1 cellular context compared by ENCODE assay signal in the genomic region with DNA sequence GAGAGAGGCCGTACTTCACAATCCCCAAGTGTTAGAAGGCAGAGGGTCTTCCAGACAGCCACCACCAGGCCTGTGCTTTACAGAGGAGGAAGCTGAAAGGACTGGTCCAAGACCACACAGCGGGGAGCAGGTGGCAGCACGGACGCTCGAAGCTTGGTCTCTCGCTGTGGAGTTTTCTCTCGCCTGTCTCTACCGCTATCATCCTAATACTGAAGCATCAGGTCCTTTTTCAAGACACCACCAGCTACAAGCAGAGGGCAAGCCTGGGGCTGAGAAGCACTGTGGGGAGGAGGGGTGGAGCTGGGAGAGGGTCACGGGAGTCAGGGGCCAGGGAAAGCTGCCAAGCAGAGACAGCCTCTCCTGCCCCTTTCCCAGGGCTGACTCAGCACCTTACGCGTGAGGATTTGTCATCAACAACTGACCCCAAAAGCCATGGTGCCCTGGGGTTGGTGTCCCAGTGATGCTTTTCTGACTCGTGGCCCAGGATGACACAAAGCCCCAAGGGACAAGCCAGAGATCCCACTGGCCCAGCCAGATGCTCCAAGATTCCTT.
A peak's percentile ranks its signal among the peaks of the same experiment; 100 is the strongest.
TF ChIP-seq lines count a peak whose summit lies in the region.

No MANE protein-coding gene starts in this region.

TF ChIP-seq in K562, 482 proteins besides CTCF, POLR2A, EP300 and RAD21 (continued from another document and continues in another):
- TF ChIP-seq E2F6 (IDR thresholded peaks at IDR 0.05; ENCODE audit: borderline replicate concordance in 1 of 2, extremely low read depth in 1 of 2, insufficient read depth in 1 of 2, insufficient read length in 1 of 2, low read depth in 1 of 2, low read length in 1 of 2, poor library complexity in 1 of 2, severe bottlenecking in 1 of 2): peak in 1 of 2 experiments; percentile 24
- TF ChIP-seq ARID1B (IDR thresholded peaks at IDR 0.05): peak; percentile 52
- no peak for TF ChIP-seq NR4A1 (CRISPR knock-in tag; IDR thresholded peaks at IDR 0.05)
- no peak for TF ChIP-seq NR4A1 (tag; IDR thresholded peaks at IDR 0.05)
- TF ChIP-seq PCBP1 (IDR thresholded peaks at IDR 0.05; ENCODE audit: low read depth, low read length, poor library complexity, severe bottlenecking): no peak
- no peak for TF ChIP-seq SIN3A (IDR thresholded peaks at IDR 0.05; ENCODE audit: borderline replicate concordance in 2 of 2, control insufficient read depth in 1 of 2, low read depth in 2 of 2, low read length in 2 of 2)
- TF ChIP-seq KLF6 (CRISPR knock-in tag; IDR thresholded peaks at IDR 0.05; ENCODE audit: borderline replicate concordance): no peak
- TF ChIP-seq CEBPG (CRISPR knock-in tag; IDR thresholded peaks at IDR 0.05): no peak
- no peak for TF ChIP-seq CEBPG (tag; conservative IDR thresholded peaks at IDR 0.05 in 1 of 2, IDR thresholded peaks at IDR 0.05 in 1 of 2)
- no peak for TF ChIP-seq NR2C2 (CRISPR knock-in tag; IDR thresholded peaks at IDR 0.05)
- peak; percentile 49; the same call in 1 of the 2 replicates for TF ChIP-seq NR2C2 (tag; IDR thresholded peaks at IDR 0.05)
- TF ChIP-seq FOXP4 (CRISPR knock-in tag; IDR thresholded peaks at IDR 0.05; ENCODE audit: borderline replicate concordance): no peak
- peak; percentile 90 for TF ChIP-seq BHLHE40 (IDR thresholded peaks at IDR 0.05; ENCODE audit: low read length)
- TF ChIP-seq MAZ (CRISPR knock-in tag; conservative IDR thresholded peaks at IDR 0.05 in 1 of 2, IDR thresholded peaks at IDR 0.05 in 1 of 2): no peak
- TF ChIP-seq SETDB1 (IDR thresholded peaks at IDR 0.05; ENCODE audit: low read length): no peak
- TF ChIP-seq STAG1 (CRISPR knock-in tag; IDR thresholded peaks at IDR 0.05; ENCODE audit: borderline replicate concordance): no peak
- no peak for TF ChIP-seq MTA3 (IDR thresholded peaks at IDR 0.05; ENCODE audit: borderline replicate concordance)
- no peak for TF ChIP-seq U2AF1 (optimal IDR thresholded peaks at IDR 0.05; ENCODE audit: low read depth, low read length)
- TF ChIP-seq MXI1 (IDR thresholded peaks at IDR 0.05; ENCODE audit: low read depth, low read length): no peak
- no peak for TF ChIP-seq POLR3G (IDR thresholded peaks at IDR 0.05; ENCODE audit: extremely low read depth, insufficient read length, insufficient replicate concordance)
- no peak for TF ChIP-seq KHSRP (IDR thresholded peaks at IDR 0.05)
- no peak for TF ChIP-seq SMAD3 (CRISPR knock-in tag; conservative IDR thresholded peaks at IDR 0.05)
- TF ChIP-seq, protein P1, sequence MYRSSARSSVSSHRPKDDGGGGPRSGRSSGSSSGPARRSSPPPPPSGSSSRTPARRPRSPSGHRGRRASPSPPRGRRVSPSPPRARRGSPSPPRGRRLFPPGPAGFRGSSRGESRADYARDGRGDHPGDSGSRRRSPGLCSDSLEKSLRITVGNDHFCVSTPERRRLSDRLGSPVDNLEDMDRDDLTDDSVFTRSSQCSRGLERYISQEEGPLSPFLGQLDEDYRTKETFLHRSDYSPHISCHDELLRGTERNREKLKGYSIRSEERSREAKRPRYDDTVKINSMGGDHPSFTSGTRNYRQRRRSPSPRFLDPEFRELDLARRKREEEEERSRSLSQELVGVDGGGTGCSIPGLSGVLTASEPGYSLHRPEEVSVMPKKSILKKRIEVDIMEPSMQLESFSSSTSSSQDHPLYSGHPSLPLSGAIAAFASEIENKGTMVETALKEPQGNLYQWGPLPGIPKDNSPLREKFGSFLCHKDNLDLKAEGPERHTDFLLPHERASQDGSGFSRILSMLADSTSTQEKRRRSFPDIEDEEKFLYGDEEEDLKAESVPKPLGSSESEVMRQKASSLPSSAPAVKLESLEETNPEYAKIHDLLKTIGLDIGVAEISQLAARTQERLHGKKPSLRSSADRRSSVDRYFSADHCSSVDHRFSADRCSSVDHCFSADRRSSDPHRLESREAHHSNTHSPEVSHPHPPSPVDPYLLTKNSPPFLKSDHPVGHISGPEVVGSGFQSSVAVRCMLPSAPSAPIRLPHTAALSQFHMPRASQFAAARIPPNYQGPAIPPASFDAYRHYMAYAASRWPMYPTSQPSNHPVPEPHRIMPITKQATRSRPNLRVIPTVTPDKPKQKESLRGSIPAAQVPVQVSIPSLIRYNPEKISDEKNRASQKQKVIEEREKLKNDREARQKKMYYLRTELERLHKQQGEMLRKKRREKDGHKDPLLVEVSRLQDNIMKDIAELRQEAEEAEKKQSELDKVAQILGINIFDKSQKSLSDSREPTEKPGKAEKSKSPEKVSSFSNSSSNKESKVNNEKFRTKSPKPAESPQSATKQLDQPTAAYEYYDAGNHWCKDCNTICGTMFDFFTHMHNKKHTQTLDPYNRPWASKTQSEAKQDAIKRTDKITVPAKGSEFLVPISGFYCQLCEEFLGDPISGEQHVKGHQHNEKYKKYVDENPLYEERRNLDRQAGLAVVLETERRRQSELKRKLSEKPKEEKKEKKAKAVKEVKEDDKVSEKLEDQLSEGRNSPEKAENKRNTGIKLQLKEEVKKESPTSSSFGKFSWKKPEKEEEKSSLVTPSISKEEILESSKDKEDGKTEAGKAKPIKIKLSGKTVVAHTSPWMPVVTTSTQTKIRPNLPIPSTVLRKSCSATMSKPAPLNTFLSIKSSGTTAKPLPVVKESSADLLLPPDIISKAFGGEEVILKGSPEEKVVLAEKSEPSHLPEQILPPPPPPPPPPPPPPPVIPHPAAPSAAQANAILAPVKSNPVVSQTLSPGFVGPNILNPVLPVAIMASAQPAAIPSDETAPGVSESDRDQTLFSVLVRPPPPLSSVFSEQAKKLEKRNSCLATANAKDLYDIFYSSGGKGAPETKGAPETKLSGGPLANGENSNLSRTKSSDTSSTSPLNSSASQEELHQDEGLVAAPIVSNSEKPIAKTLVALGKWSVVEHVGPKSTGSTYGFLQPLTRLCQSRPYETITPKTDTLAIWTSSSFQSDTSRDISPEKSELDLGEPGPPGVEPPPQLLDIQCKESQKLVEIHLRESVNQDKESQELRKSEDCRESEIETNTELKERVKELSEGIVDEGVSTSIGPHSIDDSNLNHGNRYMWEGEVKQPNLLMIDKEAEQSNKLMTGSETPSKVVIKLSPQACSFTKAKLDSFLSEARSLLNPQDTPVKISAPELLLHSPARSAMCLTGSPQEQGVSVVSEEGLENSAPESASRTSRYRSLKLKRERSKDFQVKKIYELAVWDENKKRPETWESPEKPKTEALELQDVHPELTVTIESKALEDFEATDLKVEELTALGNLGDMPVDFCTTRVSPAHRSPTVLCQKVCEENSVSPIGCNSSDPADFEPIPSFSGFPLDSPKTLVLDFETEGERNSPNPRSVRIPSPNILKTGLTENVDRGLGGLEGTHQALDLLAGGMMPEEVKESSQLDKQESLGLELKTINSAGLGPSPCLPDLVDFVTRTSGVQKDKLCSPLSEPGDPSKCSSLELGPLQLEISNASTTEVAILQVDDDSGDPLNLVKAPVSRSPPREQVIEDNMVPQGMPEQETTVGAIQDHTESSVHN (IDR thresholded peaks at IDR 0.05; ENCODE audit: borderline replicate concordance in 1 of 2, low read depth in 1 of 2): no peak
- TF ChIP-seq, protein P2, sequence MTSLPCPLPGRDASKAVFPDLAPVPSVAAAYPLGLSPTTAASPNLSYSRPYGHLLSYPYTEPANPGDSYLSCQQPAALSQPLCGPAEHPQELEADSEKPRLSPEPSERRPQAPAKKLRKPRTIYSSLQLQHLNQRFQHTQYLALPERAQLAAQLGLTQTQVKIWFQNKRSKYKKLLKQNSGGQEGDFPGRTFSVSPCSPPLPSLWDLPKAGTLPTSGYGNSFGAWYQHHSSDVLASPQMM (CRISPR knock-in tag; IDR thresholded peaks at IDR 0.05): no peak
- no peak for TF ChIP-seq TCFL5 (CRISPR knock-in tag; conservative IDR thresholded peaks at IDR 0.05)
- TF ChIP-seq PTBP1 (IDR thresholded peaks at IDR 0.05; ENCODE audit: low read depth, low read length): no peak
- no peak for TF ChIP-seq KLF13 (tag; IDR thresholded peaks at IDR 0.05; ENCODE audit: borderline replicate concordance, low read depth)
- TF ChIP-seq ZNF280B (CRISPR knock-in tag; IDR thresholded peaks at IDR 0.05): no peak
- TF ChIP-seq TSC22D4 (tag; IDR thresholded peaks at IDR 0.05): no peak
- TF ChIP-seq CREM (IDR thresholded peaks at IDR 0.05; ENCODE audit: low read depth): peak; percentile 23; the same call in 1 of the 2 replicates
- TF ChIP-seq, protein P3, sequence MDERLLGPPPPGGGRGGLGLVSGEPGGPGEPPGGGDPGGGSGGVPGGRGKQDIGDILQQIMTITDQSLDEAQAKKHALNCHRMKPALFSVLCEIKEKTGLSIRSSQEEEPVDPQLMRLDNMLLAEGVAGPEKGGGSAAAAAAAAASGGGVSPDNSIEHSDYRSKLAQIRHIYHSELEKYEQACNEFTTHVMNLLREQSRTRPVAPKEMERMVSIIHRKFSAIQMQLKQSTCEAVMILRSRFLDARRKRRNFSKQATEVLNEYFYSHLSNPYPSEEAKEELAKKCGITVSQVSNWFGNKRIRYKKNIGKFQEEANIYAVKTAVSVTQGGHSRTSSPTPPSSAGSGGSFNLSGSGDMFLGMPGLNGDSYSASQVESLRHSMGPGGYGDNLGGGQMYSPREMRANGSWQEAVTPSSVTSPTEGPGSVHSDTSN (CRISPR knock-in tag; IDR thresholded peaks at IDR 0.05; ENCODE audit: low read depth): no peak
- TF ChIP-seq, protein P3 (tag; conservative IDR thresholded peaks at IDR 0.05; ENCODE audit: low read depth): no peak
- TF ChIP-seq NBN (IDR thresholded peaks at IDR 0.05; ENCODE audit: low read depth): no peak
- no peak for TF ChIP-seq GTF2A2 (tag; IDR thresholded peaks at IDR 0.05)
- no peak for TF ChIP-seq ZNF766 (CRISPR knock-in tag; conservative IDR thresholded peaks at IDR 0.05)
- no peak for TF ChIP-seq BRD9 (IDR thresholded peaks at IDR 0.05; ENCODE audit: low read depth, partially characterized antibody)
- TF ChIP-seq GATAD2B (IDR thresholded peaks at IDR 0.05; ENCODE audit: borderline replicate concordance): no peak
- no peak for TF ChIP-seq TAF15 (IDR thresholded peaks at IDR 0.05; ENCODE audit: low read depth, low read length)
- TF ChIP-seq, protein P4, sequence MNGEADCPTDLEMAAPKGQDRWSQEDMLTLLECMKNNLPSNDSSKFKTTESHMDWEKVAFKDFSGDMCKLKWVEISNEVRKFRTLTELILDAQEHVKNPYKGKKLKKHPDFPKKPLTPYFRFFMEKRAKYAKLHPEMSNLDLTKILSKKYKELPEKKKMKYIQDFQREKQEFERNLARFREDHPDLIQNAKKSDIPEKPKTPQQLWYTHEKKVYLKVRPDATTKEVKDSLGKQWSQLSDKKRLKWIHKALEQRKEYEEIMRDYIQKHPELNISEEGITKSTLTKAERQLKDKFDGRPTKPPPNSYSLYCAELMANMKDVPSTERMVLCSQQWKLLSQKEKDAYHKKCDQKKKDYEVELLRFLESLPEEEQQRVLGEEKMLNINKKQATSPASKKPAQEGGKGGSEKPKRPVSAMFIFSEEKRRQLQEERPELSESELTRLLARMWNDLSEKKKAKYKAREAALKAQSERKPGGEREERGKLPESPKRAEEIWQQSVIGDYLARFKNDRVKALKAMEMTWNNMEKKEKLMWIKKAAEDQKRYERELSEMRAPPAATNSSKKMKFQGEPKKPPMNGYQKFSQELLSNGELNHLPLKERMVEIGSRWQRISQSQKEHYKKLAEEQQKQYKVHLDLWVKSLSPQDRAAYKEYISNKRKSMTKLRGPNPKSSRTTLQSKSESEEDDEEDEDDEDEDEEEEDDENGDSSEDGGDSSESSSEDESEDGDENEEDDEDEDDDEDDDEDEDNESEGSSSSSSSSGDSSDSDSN (IDR thresholded peaks at IDR 0.05; ENCODE audit: borderline replicate concordance in 1 of 2, low read depth in 2 of 2, low read length in 2 of 2): no peak
- peak; percentile 70 for TF ChIP-seq NFIC (IDR thresholded peaks at IDR 0.05)
- no peak for TF ChIP-seq SRF (CRISPR knock-in tag; IDR thresholded peaks at IDR 0.05)
